ENCODE assay signal across 19 cellular contexts in the genomic region with DNA sequence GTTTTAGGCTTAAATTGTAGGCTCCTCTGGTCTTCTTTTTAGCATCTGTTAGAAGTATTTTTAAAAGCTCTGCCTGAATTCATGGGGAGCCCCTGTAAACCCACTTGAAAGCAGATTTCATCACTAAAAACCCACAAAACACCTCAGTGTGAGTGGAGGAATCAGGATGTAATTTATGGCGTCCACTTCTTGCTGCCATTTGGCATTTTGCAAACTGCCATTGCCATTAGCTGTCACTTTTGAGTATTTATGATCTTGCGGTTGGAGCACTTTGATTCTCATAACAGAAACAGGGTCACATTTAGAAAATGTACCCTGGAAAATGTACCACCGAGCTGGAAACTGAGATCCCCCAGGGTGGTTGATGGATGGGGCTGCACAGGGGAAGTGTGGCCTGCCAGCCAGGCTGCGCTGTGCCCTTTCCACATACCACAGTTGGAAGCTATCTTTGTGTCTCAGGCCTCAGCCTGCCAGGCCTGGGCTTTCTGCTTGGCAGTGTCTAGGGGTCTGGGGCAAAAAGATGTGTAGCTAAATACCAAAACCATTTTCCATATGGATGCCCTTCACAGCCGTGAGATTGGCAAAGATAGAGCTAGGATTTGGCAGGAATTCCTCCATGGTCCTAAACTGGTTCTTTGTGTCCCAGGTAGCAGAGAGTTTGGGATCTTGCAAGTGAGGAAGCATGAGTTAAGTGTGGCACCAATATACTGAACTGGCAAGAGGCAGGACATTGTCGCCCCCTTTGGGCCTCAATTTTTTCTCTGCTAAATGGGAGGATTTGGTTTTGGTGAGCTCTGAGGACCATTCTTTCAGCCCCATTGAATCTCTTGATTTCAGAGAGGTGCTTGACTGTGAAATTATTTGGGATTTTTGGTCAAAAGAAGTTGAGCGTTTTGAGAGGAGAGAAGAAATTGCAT. TPM values are rescaled to one million over a fixed set of nuclear protein-coding genes. Genes with fewer than 3 reads are reported as not detected.
DNase-seq lines count a peak whose midpoint lies in the region; ATAC-seq and TF ChIP-seq lines count a peak whose summit lies in the region.
"Had no signal": no experiment of that assay in that cellular context is flagged by ENCODE, and none has a peak within 500 bp of the region (broad histone marks: within the 10 kb centered on the region; RNA-seq: fewer than 3 reads in every experiment).

No MANE protein-coding gene starts in this region.

- H3K4me1 ChIP-seq in heart left ventricle: peaks cover 0 to 31% (median 11%) of the 10 kb centered on the region in 12 donors
- H3K4me1 ChIP-seq in right cardiac atrium (ENCODE audit: control insufficient read depth, insufficient read depth, low read length): no peaks in the 10 kb centered on the region

- peaks cover 42% of the 10 kb centered on the region for H3K4me1 Mint-ChIP-seq in HFFc6 (ENCODE audit: low read depth)
- H3K4me1 Mint-ChIP-seq in activated CD8-positive, alpha-beta T cell treated with anti-CD3 and anti-CD28 coated beads for 36 hours (ENCODE audit: low read depth): peaks cover 29% of the 10 kb centered on the region
- peaks cover 48% of the 10 kb centered on the region for H3K4me1 Mint-ChIP-seq in stimulated activated naive CD8-positive, alpha-beta T cell treated with anti-CD3 and anti-CD28 coated beads, Interleukin-15, Interleukin-2, amounts not matched to agents 100 ng/mL and 50 ng/mL, for 24 hours (ENCODE audit: low read depth)

- H3K4me3 ChIP-seq in heart left ventricle (no peak overlapping the region), right cardiac atrium (ENCODE audit: low read length) (no peak overlapping the region)
- H3K4me3 ChIP-seq: MG63, testis had no signal

- CTCF ChIA-PET in activated CD8-positive, alpha-beta T cell treated with anti-CD3 and anti-CD28 coated beads for 36 hours (lab: Charles Lee): interaction anchor here (0.7 to 3.4 kb wide), 18 partner anchors 8 to 272 kb away, joined by 3 to 16 read pairs (median 3); a partner anchor contains a TSS

- intact Hi-C loops in heart left ventricle (cut with DNase I): no loop called here
- intact Hi-C loops in right cardiac atrium (cut with DNase I): no loop called here
- intact Hi-C loops in activated CD8-positive, alpha-beta T cell treated with anti-CD3 and anti-CD28 coated beads for 36 hours (cut with micrococcal nuclease): no loop called here

- DNase-seq in heart left ventricle (no peak), right cardiac atrium (no peak), HFFc6 (no peak), NCI-H187 treated with DMSO at 0.1 percent for 48 hours (lab: John Stamatoyannopoulos, UW) (no peak), NCI-H1930 (lab: John Stamatoyannopoulos, UW) (no peak), NCI-H82 treated with DMSO at 0.1 percent for 48 hours (lab: John Stamatoyannopoulos, UW; ENCODE audit: unreplicated experiment) (no peak)
- peak; percentile 40 for DNase-seq in activated CD8-positive, alpha-beta T cell treated with anti-CD3 and anti-CD28 coated beads for 36 hours
- DNase-seq: activated CD4-positive, CD25-positive, alpha-beta regulatory T cell; activated T-cell treated with anti-CD3 and anti-CD28 coated beads, Interleukin-2, amount 50 U/mL, for 1 hour; amniotic stem cell; Calu3; left colon; MG63; NCI-H2081; NCI-H524 treated with DMSO at 0.1 percent for 48 hours; testis had no signal

- peak in 3 of 4 donors; percentile 65 to 79 (median 75) for ATAC-seq in heart left ventricle
- ATAC-seq in right cardiac atrium: no peak
- no peak for ATAC-seq in activated CD8-positive, alpha-beta T cell treated with anti-CD3 and anti-CD28 coated beads for 36 hours
- ATAC-seq: left colon, Right ventricle myocardium inferior, sciatic nerve had no signal

- no peaks in the 10 kb centered on the region; the same call in 1 of the 2 replicates for H3K27me3 Mint-ChIP-seq in HFFc6 (ENCODE audit: insufficient read depth)
- no peaks in the 10 kb centered on the region for H3K27me3 Mint-ChIP-seq in activated CD8-positive, alpha-beta T cell treated with anti-CD3 and anti-CD28 coated beads for 36 hours
- H3K27me3 Mint-ChIP-seq in stimulated activated naive CD8-positive, alpha-beta T cell treated with anti-CD3 and anti-CD28 coated beads, Interleukin-15, Interleukin-2, amounts not matched to agents 100 ng/mL and 50 ng/mL, for 24 hours: no peaks in the 10 kb centered on the region

- H3K27ac ChIP-seq in heart left ventricle (no peak overlapping the region), right cardiac atrium (ENCODE audit: low read length) (no peak overlapping the region)
- H3K27ac ChIP-seq: testis had no signal

- 81 to 89% (median 86%) methylated on average over 6 to 7 of the region's 7 CpGs for WGBS in heart left ventricle, 4 donors
- 91% methylated on average over 7 of the region's 7 CpGs for WGBS in right cardiac atrium

- no peak overlapping the region; the same call in 1 of the 2 replicates for H3K27ac Mint-ChIP-seq in HFFc6
- no peak overlapping the region for H3K27ac Mint-ChIP-seq in activated CD8-positive, alpha-beta T cell treated with anti-CD3 and anti-CD28 coated beads for 36 hours
- peak overlapping the region; percentile 22 for H3K27ac Mint-ChIP-seq in stimulated activated naive CD8-positive, alpha-beta T cell treated with anti-CD3 and anti-CD28 coated beads, Interleukin-15, Interleukin-2, amounts not matched to agents 100 ng/mL and 50 ng/mL, for 24 hours

- no peaks in the 10 kb centered on the region for H3K36me3 ChIP-seq in heart left ventricle
- H3K36me3 ChIP-seq: MG63 had no signal

- no peak overlapping the region for H3K4me3 Mint-ChIP-seq in HFFc6
- no peak overlapping the region for H3K4me3 Mint-ChIP-seq in activated CD8-positive, alpha-beta T cell treated with anti-CD3 and anti-CD28 coated beads for 36 hours
- H3K4me3 Mint-ChIP-seq in stimulated activated naive CD8-positive, alpha-beta T cell treated with anti-CD3 and anti-CD28 coated beads, Interleukin-15, Interleukin-2, amounts not matched to agents 100 ng/mL and 50 ng/mL, for 24 hours: no peak overlapping the region

- no peaks in the 10 kb centered on the region for H3K9me3 Mint-ChIP-seq in HFFc6
- H3K9me3 Mint-ChIP-seq in activated CD8-positive, alpha-beta T cell treated with anti-CD3 and anti-CD28 coated beads for 36 hours: no peaks in the 10 kb centered on the region
- no peaks in the 10 kb centered on the region for H3K9me3 Mint-ChIP-seq in stimulated activated naive CD8-positive, alpha-beta T cell treated with anti-CD3 and anti-CD28 coated beads, Interleukin-15, Interleukin-2, amounts not matched to agents 100 ng/mL and 50 ng/mL, for 24 hours

- TF ChIP-seq POLR2A in heart left ventricle (IDR thresholded peaks at IDR 0.05): no peak

- POLR2A ChIA-PET in activated CD8-positive, alpha-beta T cell treated with anti-CD3 and anti-CD28 coated beads for 36 hours (lab: Charles Lee): interaction anchor here (0.7 to 1.7 kb wide), 2 partner anchors 20 to 47 kb away, joined by 4 to 7 read pairs; a partner anchor contains a TSS

- H3K27me3 ChIP-seq in heart left ventricle (no peaks in the 10 kb centered on the region), right cardiac atrium (ENCODE audit: control insufficient read depth, insufficient read depth) (no peaks in the 10 kb centered on the region)
- H3K27me3 ChIP-seq: MG63, testis had no signal

- H3K9me3 ChIP-seq in heart left ventricle: no peaks in the 10 kb centered on the region
- no peaks in the 10 kb centered on the region for H3K9me3 ChIP-seq in right cardiac atrium (ENCODE audit: control insufficient read depth, low read length)
- H3K9me3 ChIP-seq: MG63, testis had no signal

- TF ChIP-seq CTCF in heart left ventricle (IDR thresholded peaks at IDR 0.05): peak in 1 of 12 donors; percentile 21
- peak; percentile 19; the same call in 1 of the 2 replicates for TF ChIP-seq CTCF in HFFc6 (IDR thresholded peaks at IDR 0.05)
- no peak for TF ChIP-seq CTCF in activated CD8-positive, alpha-beta T cell treated with anti-CD3 and anti-CD28 coated beads for 36 hours (IDR thresholded peaks at IDR 0.05)

- no peaks in the 10 kb centered on the region; the same call in 1 of the 2 replicates for H3K36me3 Mint-ChIP-seq in HFFc6 (ENCODE audit: low read depth)
- no peaks in the 10 kb centered on the region for H3K36me3 Mint-ChIP-seq in activated CD8-positive, alpha-beta T cell treated with anti-CD3 and anti-CD28 coated beads for 36 hours (ENCODE audit: low read depth)
- no peaks in the 10 kb centered on the region for H3K36me3 Mint-ChIP-seq in stimulated activated naive CD8-positive, alpha-beta T cell treated with anti-CD3 and anti-CD28 coated beads, Interleukin-15, Interleukin-2, amounts not matched to agents 100 ng/mL and 50 ng/mL, for 24 hours (ENCODE audit: low read depth)

RNA-seq across cellular contexts. Expression of a gene that starts 46.2 kb away (rescaled TPM):
- total RNA-seq in heart left ventricle: 10 to 100 TPM; 10.6 to 20.7 (median 14.6) TPM
- polyA plus RNA-seq in heart left ventricle: 10 to 100 TPM in 1 of 2 donors, 1 to 10 TPM in 1; 2.7 to 12.3 TPM
- 10 to 100 TPM; 12.8 to 21.7 (median 16.1) TPM for total RNA-seq in right cardiac atrium
- 3.4 TPM for polyA plus RNA-seq in right cardiac atrium
- total RNA-seq in HFFc6 (2021; fragmentation: NEBNext Ultra II Directional; extraction: Animal tissue kit (Norgen Biotek cat#: 25700)): 100 to 1,000 TPM; 129 to 161 (median 157) TPM
- total RNA-seq in activated CD8-positive, alpha-beta T cell treated with anti-CD3 and anti-CD28 coated beads for 36 hours: 10 to 100 TPM; 12.9 to 15.2 TPM

Comparison
In these comparisons a context has a peak if more than half of its experiments do, and no peak if none do; other contexts are left out.
1. ATAC-seq: peak in heart left ventricle (3 of 4); none in right cardiac atrium (0 of 2) and activated CD8-positive, alpha-beta T cell treated with anti-CD3 and anti-CD28 coated beads for 36 hours (single experiment).
2. RNA of a gene that starts 46.2 kb away (total RNA-seq): 129 to 161 TPM in HFFc6; 12.8 to 21.7 TPM in right cardiac atrium, 12.9 to 15.2 TPM in activated CD8-positive, alpha-beta T cell treated with anti-CD3 and anti-CD28 coated beads for 36 hours and 10.6 to 20.7 TPM in heart left ventricle; every median in the first group is over 4 times any median in the second.